Comparison of ENCODE assay signal across 23 cellular contexts in the genomic region with DNA sequence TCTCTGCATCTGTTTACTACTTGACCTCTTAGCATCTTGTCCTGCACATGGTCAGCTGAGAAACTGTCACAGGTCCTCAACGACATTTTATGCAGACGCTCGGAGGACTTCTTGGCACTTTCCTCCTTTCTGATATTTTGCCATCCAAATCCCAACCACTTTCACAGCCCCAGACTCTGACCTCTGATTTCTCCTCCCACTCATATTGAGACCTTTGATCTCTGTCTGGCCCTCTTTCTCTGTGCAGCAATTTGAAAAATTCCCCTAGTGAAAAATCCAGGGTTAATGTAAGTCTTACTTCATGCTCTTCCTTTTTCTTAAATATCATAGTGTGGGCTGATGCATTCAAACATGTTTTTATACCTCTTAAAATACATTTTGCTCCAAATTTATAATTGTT.
"Had no signal": no experiment of that assay in that cellular context is flagged by ENCODE, and none has a peak within 500 bp of the region (broad histone marks: within the 10 kb centered on the region; RNA-seq: fewer than 3 reads in every experiment).

No MANE protein-coding gene starts in this region.

- H3K27me3 ChIP-seq: dorsolateral prefrontal cortex, esophagus squamous epithelium, gastrocnemius medialis, heart right ventricle had no signal

- H3K27ac Mint-ChIP-seq: mesothelial cell of epicardium had no signal

- H3K4me3 Mint-ChIP-seq: mesothelial cell of epicardium had no signal

- DNase-seq: dermis blood vessel endothelial cell; dorsolateral prefrontal cortex; effector CD4-positive, alpha-beta T cell; effector memory CD4-positive, alpha-beta T cell; erythroblast; esophagus squamous epithelium; foreskin fibroblast; foreskin melanocyte; gastrocnemius medialis; glutamatergic neuron; head of caudate nucleus; heart right ventricle; hippocampal formation; left cardiac atrium; left ventricle myocardium inferior; lower lobe of right lung; mesenchymal stem cell; mucosa of descending colon; naive B cell had no signal

- H3K4me1 ChIP-seq: esophagus squamous epithelium, gastrocnemius medialis, heart right ventricle, left ventricle myocardium inferior, lower lobe of right lung had no signal

- H3K27ac ChIP-seq: coronary artery, dorsolateral prefrontal cortex, epithelial cell of prostate, esophagus squamous epithelium, gastrocnemius medialis, heart right ventricle, left ventricle myocardium inferior, lower lobe of right lung had no signal

- H3K36me3 ChIP-seq: esophagus squamous epithelium, gastrocnemius medialis, heart right ventricle, left ventricle myocardium inferior, lower lobe of right lung had no signal

- H3K9me3 ChIP-seq: esophagus squamous epithelium, gastrocnemius medialis, lower lobe of right lung, mucosa of descending colon had no signal

- ATAC-seq: esophagus mucosa, gastrocnemius medialis, heart right ventricle, left cardiac atrium, lower lobe of right lung, mucosa of descending colon had no signal

- H3K27me3 Mint-ChIP-seq: naive B cell had no signal

- H3K36me3 Mint-ChIP-seq: mesothelial cell of epicardium, naive B cell had no signal

- H3K4me3 ChIP-seq: coronary artery, dorsolateral prefrontal cortex, esophagus squamous epithelium, gastrocnemius medialis, heart right ventricle, left ventricle myocardium inferior, lower lobe of right lung, mucosa of descending colon had no signal

- H3K4me1 Mint-ChIP-seq: mesothelial cell of epicardium, naive B cell had no signal
